Comparison of ENCODE assay signal across 8 cellular contexts in genomic region chrX:55160685-55161552, GRCh38. TPM values are rescaled to one million over a fixed set of nuclear protein-coding genes. Genes with fewer than 3 reads are reported as not detected.
DNase-seq lines count a peak whose midpoint lies in the region; ATAC-seq and TF ChIP-seq lines count a peak whose summit lies in the region.

No MANE protein-coding gene starts in this region.

- POLR2A ChIA-PET in IMR-90 (lab: Charles Lee; ENCODE audit: unreplicated experiment): interaction anchor here (0.6 kb wide), 1 partner anchor 839 kb away, joined by 10 read pairs; no protein-coding TSS in a partner anchor

- no peaks in the 10 kb centered on the region for H3K27me3 ChIP-seq in IMR-90 (ENCODE audit: control insufficient read depth, insufficient read depth, low read length)
- H3K27me3 ChIP-seq in OCI-LY3 (ENCODE audit: low read depth, low read length): no peaks in the 10 kb centered on the region

- peak overlapping the region; percentile 80 for H4K5ac ChIP-seq in IMR-90 (ENCODE audit: low read depth, low read length)

- intact Hi-C loops in IMR-90 (cut with micrococcal nuclease): loop anchor here (2.0 to 5.0 kb wide), 2 partner anchors 26 to 354 kb away; partner anchors contain the start of gene MAGED2
- intact Hi-C loops in mucosa of descending colon (cut with DNase I, micrococcal nuclease): no loop called here

- BruUV-seq in IMR-90 (replicated peaks; lab: Mats Ljungman, UMichigan): no TSS peak

- H4K20me1 ChIP-seq in IMR-90 (ENCODE audit: insufficient read depth, low read length) (no peaks in the 10 kb centered on the region), OCI-LY3 (ENCODE audit: insufficient read depth, low read length) (no peaks in the 10 kb centered on the region)

- no peak overlapping the region for H2BK15ac ChIP-seq in IMR-90 (ENCODE audit: low read depth, low read length)

- DNase-seq in DMS53 (lab: John Stamatoyannopoulos, UW): peak; percentile 98
- peak; percentile 84 for DNase-seq in IMR-90
- DNase-seq in activated T-cell treated with anti-CD3 and anti-CD28 coated beads for 4 hours: peak; percentile 86
- no peak for DNase-seq in epithelial cell of proximal tubule (ENCODE audit: low read depth)
- DNase-seq in mucosa of descending colon: peak; percentile 90 to 95 (median 93)
- peak; percentile 79 to 81 for DNase-seq in stimulated activated CD8-positive, alpha-beta memory T cell treated with anti-CD3 and anti-CD28 coated beads, Interleukin-4, amount 100 ng/mL, for 1 hour (ENCODE audit: low read depth in 2 of 2, low spot score in 1 of 2)

- CTCF ChIA-PET in IMR-90 (lab: Yijun Ruan, JAX): no interaction called here

- H3K14ac ChIP-seq in IMR-90 (replicated peaks; ENCODE audit: low read depth, low read length): peak overlapping the region; percentile 96

- H3K79me2 ChIP-seq in OCI-LY3 (ENCODE audit: low read length): peaks cover 4% of the 10 kb centered on the region; the same call in 1 of the 2 replicates

- H3K4ac ChIP-seq in IMR-90 (ENCODE audit: low read depth, low read length): peak overlapping the region; percentile 90

- H3K36me3 ChIP-seq in IMR-90 (ENCODE audit: control insufficient read depth, insufficient read depth, low read length) (no peaks in the 10 kb centered on the region), OCI-LY3 (replicated peaks; ENCODE audit: low read depth, low read length) (no peaks in the 10 kb centered on the region), mucosa of descending colon (ENCODE audit: low read depth) (no peaks in the 10 kb centered on the region)

- peak overlapping the region; percentile 87 for H2AK9ac ChIP-seq in IMR-90 (replicated peaks; ENCODE audit: low read depth, low read length, poor library complexity)

- H3K79me1 ChIP-seq in IMR-90 (ENCODE audit: low read depth in 1 of 2, low read length in 2 of 2): no peaks in the 10 kb centered on the region

- H2BK20ac ChIP-seq in IMR-90 (ENCODE audit: low read depth, low read length): no peak overlapping the region

- peak; percentile 31; the same call in 1 of the 2 replicates for TF ChIP-seq RAD21 in IMR-90 (IDR thresholded peaks at IDR 0.05; ENCODE audit: low read length)

- H3K9me3 ChIP-seq in IMR-90 (ENCODE audit: control insufficient read depth, insufficient read depth, low read length): no peaks in the 10 kb centered on the region
- H3K9me3 ChIP-seq in OCI-LY3 (ENCODE audit: insufficient read depth, low read length): no peaks in the 10 kb centered on the region
- no peaks in the 10 kb centered on the region for H3K9me3 ChIP-seq in mucosa of descending colon

- no peaks in the 10 kb centered on the region for H3K4me1 ChIP-seq in IMR-90 (ENCODE audit: control insufficient read depth, insufficient read depth, low read length)
- peaks cover 15% of the 10 kb centered on the region for H3K4me1 ChIP-seq in OCI-LY3 (ENCODE audit: low read length)
- peaks cover 5% of the 10 kb centered on the region for H3K4me1 ChIP-seq in mucosa of descending colon (ENCODE audit: low read depth)

- WGBS in IMR-90 (ENCODE audit: extremely low coverage in 2 of 2, insufficient read length in 1 of 2), 2 experiments: 29% methylated on average over 36 of the region's 63 CpGs; no CpG with 5 or more reads in 1 of the 2 experiments

- peak overlapping the region; percentile 92 to 97 for H4K8ac ChIP-seq in IMR-90 (ENCODE audit: low read depth in 2 of 2, low read length in 2 of 2)

- H3K27ac ChIP-seq in IMR-90 (ENCODE audit: insufficient read depth, low read length) (peak overlapping the region; percentile 93), OCI-LY3 (ENCODE audit: low read length) (peak overlapping the region; percentile 93)

- H3K9ac ChIP-seq in IMR-90 (ENCODE audit: low read depth, low read length): peak overlapping the region; percentile 91
- H3K9ac ChIP-seq in OCI-LY3 (ENCODE audit: low read length): peak overlapping the region; percentile 84

- TF ChIP-seq POLR2A in IMR-90 (IDR thresholded peaks at IDR 0.05; ENCODE audit: low read depth, low read length): no peak

- H4K91ac ChIP-seq in IMR-90 (ENCODE audit: insufficient read depth, low read depth, low read length): peak overlapping the region; percentile 66; the same call in 1 of the 2 replicates

- in situ Hi-C loops in IMR-90 (cut with MboI; ENCODE audit: low sequenced_read_pairs): loop anchor here (25.0 kb wide), 1 partner anchor 1576 kb away; the partner anchor contains the start of gene NBDY

- no peak overlapping the region for H3K23ac ChIP-seq in IMR-90 (ENCODE audit: low read depth, low read length)

- H2BK5ac ChIP-seq in IMR-90 (ENCODE audit: low read depth, low read length, poor library complexity, severe bottlenecking): peak overlapping the region; percentile 79

- TF ChIP-seq CTCF in IMR-90 (conservative IDR thresholded peaks at IDR 0.05; ENCODE audit: low read depth, low read length): peak; percentile 32; the same call in 1 of the 2 replicates
- TF ChIP-seq CTCF in OCI-LY3 (IDR thresholded peaks at IDR 0.05; ENCODE audit: low read depth, low read length): peak; percentile 49
- TF ChIP-seq CTCF in epithelial cell of proximal tubule (conservative IDR thresholded peaks at IDR 0.05; ENCODE audit: low read depth, low read length): peak; percentile 46
- no peak for TF ChIP-seq CTCF in mucosa of descending colon (IDR thresholded peaks at IDR 0.05)

- peak overlapping the region; percentile 57; the same call in 1 of the 2 replicates for H2AK5ac ChIP-seq in IMR-90 (ENCODE audit: low read depth, low read length)

- peak; percentile 92 for ATAC-seq in GM21529 (IDR thresholded peaks at IDR 0.05; ENCODE audit: unreplicated experiment)
- ATAC-seq in IMR-90 (ENCODE audit: low read depth): peak; percentile 99
- ATAC-seq in mucosa of descending colon: peak; percentile 98

- peak overlapping the region; percentile 57 for H3K56ac ChIP-seq in IMR-90 (ENCODE audit: extremely low read depth, insufficient read depth, low read length)

- H3K9me1 ChIP-seq in IMR-90 (ENCODE audit: insufficient read depth, low read length): no peaks in the 10 kb centered on the region

- H3K4me2 ChIP-seq in IMR-90 (ENCODE audit: low read depth, low read length): peak overlapping the region; percentile 70
- H3K4me2 ChIP-seq in OCI-LY3 (ENCODE audit: low read length): peak overlapping the region; percentile 92

- H3K4me3 ChIP-seq in IMR-90 (ENCODE audit: insufficient read depth, low read depth, low read length) (peak overlapping the region; percentile 87), OCI-LY3 (ENCODE audit: low read length) (peak overlapping the region; percentile 93), epithelial cell of proximal tubule (ENCODE audit: low read depth, low read length) (peak overlapping the region; percentile 64), mucosa of descending colon (peak overlapping the region; percentile 17)

- H2BK120ac ChIP-seq in IMR-90 (ENCODE audit: low read depth, low read length): peak overlapping the region; percentile 55; the same call in 1 of the 2 replicates

- peak overlapping the region; percentile 95 for H2AFZ ChIP-seq in IMR-90 (replicated peaks; ENCODE audit: low read length, poor library complexity)
- H2AFZ ChIP-seq in OCI-LY3 (ENCODE audit: low read depth, low read length): peak overlapping the region; percentile 29

- dilution Hi-C loops in IMR-90 (cut with HindIII; ENCODE audit: low sequenced_read_pairs, unreplicated experiment): no loop called here

- peak overlapping the region; percentile 72; the same call in 1 of the 2 replicates for H3K18ac ChIP-seq in IMR-90 (ENCODE audit: low read depth, low read length)

TF ChIP-seq in IMR-90, 13 proteins besides CTCF, POLR2A, EP300 and RAD21:
- TF ChIP-seq, protein P1, sequence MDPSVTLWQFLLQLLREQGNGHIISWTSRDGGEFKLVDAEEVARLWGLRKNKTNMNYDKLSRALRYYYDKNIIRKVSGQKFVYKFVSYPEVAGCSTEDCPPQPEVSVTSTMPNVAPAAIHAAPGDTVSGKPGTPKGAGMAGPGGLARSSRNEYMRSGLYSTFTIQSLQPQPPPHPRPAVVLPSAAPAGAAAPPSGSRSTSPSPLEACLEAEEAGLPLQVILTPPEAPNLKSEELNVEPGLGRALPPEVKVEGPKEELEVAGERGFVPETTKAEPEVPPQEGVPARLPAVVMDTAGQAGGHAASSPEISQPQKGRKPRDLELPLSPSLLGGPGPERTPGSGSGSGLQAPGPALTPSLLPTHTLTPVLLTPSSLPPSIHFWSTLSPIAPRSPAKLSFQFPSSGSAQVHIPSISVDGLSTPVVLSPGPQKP (IDR thresholded peaks at IDR 0.05; ENCODE audit: borderline replicate concordance, low read depth, low read length): no peak
- 0 out of 2 replicates have a peak, but pooled peaks have one; percentile 6 for TF ChIP-seq SMC3 (IDR thresholded peaks at IDR 0.05; ENCODE audit: low read depth, low read length)
- peak; percentile 92 for TF ChIP-seq MXI1 (IDR thresholded peaks at IDR 0.05; ENCODE audit: borderline replicate concordance, low read depth, low read length)
- peak; percentile 10; the same call in 1 of the 2 replicates for TF ChIP-seq MAZ (IDR thresholded peaks at IDR 0.05; ENCODE audit: borderline replicate concordance, low read depth, low read length)
- TF ChIP-seq, protein P2, sequence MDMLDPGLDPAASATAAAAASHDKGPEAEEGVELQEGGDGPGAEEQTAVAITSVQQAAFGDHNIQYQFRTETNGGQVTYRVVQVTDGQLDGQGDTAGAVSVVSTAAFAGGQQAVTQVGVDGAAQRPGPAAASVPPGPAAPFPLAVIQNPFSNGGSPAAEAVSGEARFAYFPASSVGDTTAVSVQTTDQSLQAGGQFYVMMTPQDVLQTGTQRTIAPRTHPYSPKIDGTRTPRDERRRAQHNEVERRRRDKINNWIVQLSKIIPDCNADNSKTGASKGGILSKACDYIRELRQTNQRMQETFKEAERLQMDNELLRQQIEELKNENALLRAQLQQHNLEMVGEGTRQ (IDR thresholded peaks at IDR 0.05; ENCODE audit: low read depth, low read length): no peak
TF ChIP-seq in IMR-90: peak in this region for 3.

RNA-seq across cellular contexts. Expression of gene PAGE5, which starts 59.2 kb away (rescaled TPM):
- total RNA-seq in IMR-90 (2012; rRNA removed) (not detected in 2 replicates), epithelial cell of proximal tubule (not detected in 2 replicates), mucosa of descending colon (not detected)
- polyA plus RNA-seq in IMR-90 (2012; rRNA removed): not detected in 2 replicates
- polyA plus RNA-seq in IMR-90 (2012; cell fraction: cytosol; rRNA removed): not detected in 2 replicates
- polyA plus RNA-seq in IMR-90 (2012; cell fraction: nucleus; rRNA removed; ENCODE audit: low replicate concordance): not detected in 2 replicates

Comparison
In these comparisons a context has a peak if more than half of its experiments do, and no peak if none do; other contexts are left out.
1. H3K4me3 ChIP-seq: peak in every context shown above with its lines; median percentile 93 in OCI-LY3; 87 in IMR-90; 64 in epithelial cell of proximal tubule; 17 in mucosa of descending colon.